19 cellular contexts compared by ENCODE assay signal in the genomic region with DNA sequence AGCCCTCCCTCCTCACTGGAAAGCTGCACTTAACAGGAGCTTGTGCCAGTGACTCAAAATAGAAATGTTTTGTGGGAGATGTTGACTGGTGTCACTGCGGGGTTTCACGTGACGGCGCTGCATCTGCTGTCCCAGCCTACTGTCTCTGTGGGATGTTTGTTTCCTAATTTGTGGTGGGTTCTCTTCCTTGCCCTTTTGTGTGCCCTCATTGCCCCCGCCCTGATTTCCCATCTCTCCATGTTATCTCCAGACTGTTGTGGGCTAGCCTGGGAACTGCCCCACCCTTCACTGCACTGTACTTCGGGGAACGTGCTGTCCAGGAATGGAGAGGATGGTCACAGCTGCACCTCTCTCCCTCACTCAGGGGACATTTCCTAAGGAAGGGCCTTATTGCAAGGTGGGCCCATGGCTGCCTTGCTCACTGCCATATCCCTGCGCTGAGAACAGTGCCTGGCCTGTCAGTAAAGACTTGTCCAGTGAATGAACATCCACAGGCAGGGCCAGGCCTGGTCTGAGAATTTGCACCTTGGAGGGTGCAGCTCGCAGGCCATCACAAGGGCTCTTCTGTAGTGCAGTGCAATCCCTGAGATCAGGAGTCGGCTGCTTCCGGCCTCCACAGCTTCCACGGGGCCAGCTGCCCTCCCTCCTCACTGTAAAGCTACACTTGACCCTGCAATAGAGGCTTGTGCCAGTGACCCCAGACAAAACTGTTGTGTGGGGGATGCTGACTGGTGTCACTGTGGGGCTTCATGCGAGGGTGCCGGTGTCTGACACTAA. TPM values are rescaled to one million over a fixed set of nuclear protein-coding genes. Genes with fewer than 3 reads are reported as not detected.
A peak's percentile ranks its signal among the peaks of the same experiment; 100 is the strongest.
DNase-seq lines count a peak whose midpoint lies in the region; ATAC-seq and TF ChIP-seq lines count a peak whose summit lies in the region.
"Had no signal": no experiment of that assay in that cellular context is flagged by ENCODE, and none has a peak within 500 bp of the region (broad histone marks: within the 10 kb centered on the region; RNA-seq: fewer than 3 reads in every experiment).

No MANE protein-coding gene starts in this region.

- no peak overlapping the region for H3K27ac ChIP-seq in CD4-positive, CD25-positive, alpha-beta regulatory T cell (ENCODE audit: insufficient read depth, low read length, poor library complexity, severe bottlenecking)
- no peak overlapping the region for H3K27ac ChIP-seq in CD8-positive, alpha-beta memory T cell (ENCODE audit: low read depth, low read length)
- H3K27ac ChIP-seq: colonic mucosa, tibial nerve had no signal

- peak overlapping the region in 2 of 3 donors; percentile 20 to 80 for H3K27ac Mint-ChIP-seq in CD4-positive, CD25-positive, alpha-beta regulatory T cell
- peak overlapping the region; percentile 56 to 92 (median 83) for H3K27ac Mint-ChIP-seq in CD8-positive, alpha-beta memory T cell
- peak overlapping the region; percentile 78 for H3K27ac Mint-ChIP-seq in activated naive CD8-positive, alpha-beta T cell treated with anti-CD3 and anti-CD28 coated beads for 36 hours
- H3K27ac Mint-ChIP-seq in natural killer cell: peak overlapping the region; percentile 89 to 90
- H3K27ac Mint-ChIP-seq: B cell, GM23338 had no signal

- no peak for ATAC-seq in CD4-positive, CD25-positive, alpha-beta regulatory T cell (ENCODE audit: low read depth in 2 of 2)
- ATAC-seq in natural killer cell: no peak
- ATAC-seq: GM23338 had no signal

- TF ChIP-seq CTCF in natural killer cell (IDR thresholded peaks at IDR 0.05): no peak

- H3K36me3 Mint-ChIP-seq in CD4-positive, CD25-positive, alpha-beta regulatory T cell: peaks cover 49% of the 10 kb centered on the region
- peaks cover 20 to 89% (median 30%) of the 10 kb centered on the region in 3 donors for H3K36me3 Mint-ChIP-seq in CD8-positive, alpha-beta memory T cell
- H3K36me3 Mint-ChIP-seq in activated naive CD8-positive, alpha-beta T cell treated with anti-CD3 and anti-CD28 coated beads for 36 hours: peaks cover 59% of the 10 kb centered on the region
- peaks cover 4% of the 10 kb centered on the region for H3K36me3 Mint-ChIP-seq in natural killer cell

- POLR2A ChIA-PET in CD8-positive, alpha-beta memory T cell (lab: Charles Lee): interaction anchor here (1.5 kb wide), 1 partner anchor 14 kb away, joined by 7 read pairs; no protein-coding TSS in a partner anchor

- peaks cover 4 to 47% (median 36%) of the 10 kb centered on the region in 4 donors for H3K4me1 Mint-ChIP-seq in CD4-positive, CD25-positive, alpha-beta regulatory T cell
- H3K4me1 Mint-ChIP-seq in CD8-positive, alpha-beta memory T cell: peaks cover 58 to 75% (median 61%) of the 10 kb centered on the region in 3 donors
- peaks cover 34% of the 10 kb centered on the region for H3K4me1 Mint-ChIP-seq in activated naive CD8-positive, alpha-beta T cell treated with anti-CD3 and anti-CD28 coated beads for 36 hours
- H3K4me1 Mint-ChIP-seq in natural killer cell: peaks cover 61 to 75% of the 10 kb centered on the region in 2 donors
- H3K4me1 Mint-ChIP-seq: B cell, GM23338 had no signal

- H3K9me3 Mint-ChIP-seq in CD4-positive, CD25-positive, alpha-beta regulatory T cell: peaks cover 0 to 4% (median 2%) of the 10 kb centered on the region in 7 donors
- peaks cover 0 to 2% (median 0%) of the 10 kb centered on the region in 5 donors for H3K9me3 Mint-ChIP-seq in CD8-positive, alpha-beta memory T cell
- peaks cover 9% of the 10 kb centered on the region for H3K9me3 Mint-ChIP-seq in activated naive CD8-positive, alpha-beta T cell treated with anti-CD3 and anti-CD28 coated beads for 36 hours
- H3K9me3 Mint-ChIP-seq in natural killer cell: no peaks in the 10 kb centered on the region

- peak overlapping the region in 1 of 4 donors; percentile 36 for H3K4me3 Mint-ChIP-seq in CD4-positive, CD25-positive, alpha-beta regulatory T cell
- peak overlapping the region in 3 of 7 donors; percentile 3 to 72 (median 27) for H3K4me3 Mint-ChIP-seq in CD8-positive, alpha-beta memory T cell
- H3K4me3 Mint-ChIP-seq in activated naive CD8-positive, alpha-beta T cell treated with anti-CD3 and anti-CD28 coated beads for 36 hours: no peak overlapping the region
- peak overlapping the region; percentile 53 for H3K4me3 Mint-ChIP-seq in natural killer cell
- H3K4me3 Mint-ChIP-seq: B cell, GM23338 had no signal

- no peaks in the 10 kb centered on the region for H3K27me3 Mint-ChIP-seq in CD4-positive, CD25-positive, alpha-beta regulatory T cell
- no peaks in the 10 kb centered on the region for H3K27me3 Mint-ChIP-seq in CD8-positive, alpha-beta memory T cell
- no peaks in the 10 kb centered on the region for H3K27me3 Mint-ChIP-seq in activated naive CD8-positive, alpha-beta T cell treated with anti-CD3 and anti-CD28 coated beads for 36 hours
- no peaks in the 10 kb centered on the region for H3K27me3 Mint-ChIP-seq in natural killer cell (ENCODE audit: low read depth in 2 of 2)

- no peak overlapping the region for H3K4me3 ChIP-seq in CD4-positive, CD25-positive, alpha-beta regulatory T cell (ENCODE audit: low read depth, low read length)
- H3K4me3 ChIP-seq in CD8-positive, alpha-beta memory T cell (ENCODE audit: low read length): no peak overlapping the region
- H3K4me3 ChIP-seq: colonic mucosa, GM23338, tibial nerve had no signal

- CTCF ChIA-PET in CD8-positive, alpha-beta memory T cell (lab: Charles Lee): interaction anchor here (1.3 to 3.8 kb wide), 2 partner anchors 9 to 32 kb away, joined by 5 to 12 read pairs; no protein-coding TSS in a partner anchor

- peaks cover 89% of the 10 kb centered on the region for H3K36me3 ChIP-seq in CD4-positive, CD25-positive, alpha-beta regulatory T cell (ENCODE audit: control insufficient read depth, insufficient read depth, low read length)
- peaks cover 66% of the 10 kb centered on the region for H3K36me3 ChIP-seq in CD8-positive, alpha-beta memory T cell (ENCODE audit: insufficient read depth, low read length)
- H3K36me3 ChIP-seq: colonic mucosa, tibial nerve had no signal

- H3K4me1 ChIP-seq in CD4-positive, CD25-positive, alpha-beta regulatory T cell (ENCODE audit: control insufficient read depth, insufficient read depth, low read length, poor library complexity, severe bottlenecking): peaks cover 15% of the 10 kb centered on the region
- peaks cover 38% of the 10 kb centered on the region for H3K4me1 ChIP-seq in CD8-positive, alpha-beta memory T cell (ENCODE audit: insufficient read depth, low read length)
- H3K4me1 ChIP-seq: colonic mucosa, tibial nerve had no signal

- intact Hi-C loops in natural killer cell (cut with micrococcal nuclease): no loop called here

- no peaks in the 10 kb centered on the region for H3K27me3 ChIP-seq in CD4-positive, CD25-positive, alpha-beta regulatory T cell (ENCODE audit: control insufficient read depth, insufficient read depth, low read length)
- no peaks in the 10 kb centered on the region for H3K27me3 ChIP-seq in CD8-positive, alpha-beta memory T cell (ENCODE audit: insufficient read depth, low read length, poor library complexity, severe bottlenecking)
- H3K27me3 ChIP-seq: colonic mucosa, tibial nerve had no signal

- no peak for DNase-seq in CD4-positive, CD25-positive, alpha-beta regulatory T cell
- DNase-seq in CD8-positive, alpha-beta memory T cell: peak in 1 of 5 donors; percentile 3
- DNase-seq in activated naive CD8-positive, alpha-beta T cell treated with anti-CD3 and anti-CD28 coated beads for 36 hours: no peak
- DNase-seq in natural killer cell (no peak), cerebellar nuclear complex (lab: John Stamatoyannopoulos, UW) (no peak), NCI-H82 (lab: John Stamatoyannopoulos, UW) (no peak)
- no peak for DNase-seq in stimulated activated CD4-positive, alpha-beta T cell treated with anti-CD3 and anti-CD28 coated beads, Interleukin-1b, Interleukin-23, amount 100 ng/mL, for 48 hours
- DNase-seq: activated CD4-positive, CD25-positive, alpha-beta regulatory T cell treated with anti-CD3 and anti-CD28 coated beads, Interleukin-2, amount 50 U/mL, for 72 hours; colonic mucosa; foreskin fibroblast; KG1; kidney glomerular epithelial cell; NCI-H2029 treated with DMSO at 0.1 percent for 48 hours; NCI-H510A treated with DMSO at 0.1 percent for 48 hours; SIG-M5; T-helper 9 cell had no signal

- peaks cover 0 to 3% of the 10 kb centered on the region in 2 experiments for H3K9me3 ChIP-seq in CD4-positive, CD25-positive, alpha-beta regulatory T cell (ENCODE audit: control insufficient read depth in 2 of 2, low read length in 2 of 2)
- no peaks in the 10 kb centered on the region for H3K9me3 ChIP-seq in CD8-positive, alpha-beta memory T cell (ENCODE audit: low read length)
- H3K9me3 ChIP-seq: colonic mucosa had no signal

RNA-seq across cellular contexts. Expression of a gene that starts 18.1 kb away (rescaled TPM):
- 431 TPM for total RNA-seq in CD4-positive, CD25-positive, alpha-beta regulatory T cell
- polyA plus RNA-seq in CD4-positive, CD25-positive, alpha-beta regulatory T cell: 100 to 1,000 TPM; 104 to 144 (median 130) TPM
- total RNA-seq in CD8-positive, alpha-beta memory T cell: 100 to 1,000 TPM; 180 to 197 TPM
- 184 TPM for polyA plus RNA-seq in CD8-positive, alpha-beta memory T cell
- 100 to 1,000 TPM; 198 to 204 TPM for total RNA-seq in activated naive CD8-positive, alpha-beta T cell treated with anti-CD3 and anti-CD28 coated beads for 36 hours
- total RNA-seq in natural killer cell: 1,000 to 10,000 TPM in 1 of 3 donors, 100 to 1,000 TPM in 2; 883 to 1,008 (median 954) TPM
- polyA plus RNA-seq: GM23338 had no signal
